4 cellular contexts compared by ENCODE assay signal in genomic region chr1:39601667-39602255, GRCh38. TPM values are rescaled to one million over a fixed set of nuclear protein-coding genes. Genes with fewer than 3 reads are reported as not detected.
"Had no signal": no experiment of that assay in that cellular context is flagged by ENCODE, and none has a peak within 500 bp of the region (broad histone marks: within the 10 kb centered on the region; RNA-seq: fewer than 3 reads in every experiment).

No MANE protein-coding gene starts in this region.

RNA-seq across cellular contexts. Expression of gene HEYL, which starts 37.7 kb away (rescaled TPM):
- total RNA-seq: GM23248, HFFc6, HT1080, IMR-90 had no signal
- polyA plus RNA-seq: GM23248 had no signal
